23 cellular contexts compared by ENCODE assay signal in the genomic region with DNA sequence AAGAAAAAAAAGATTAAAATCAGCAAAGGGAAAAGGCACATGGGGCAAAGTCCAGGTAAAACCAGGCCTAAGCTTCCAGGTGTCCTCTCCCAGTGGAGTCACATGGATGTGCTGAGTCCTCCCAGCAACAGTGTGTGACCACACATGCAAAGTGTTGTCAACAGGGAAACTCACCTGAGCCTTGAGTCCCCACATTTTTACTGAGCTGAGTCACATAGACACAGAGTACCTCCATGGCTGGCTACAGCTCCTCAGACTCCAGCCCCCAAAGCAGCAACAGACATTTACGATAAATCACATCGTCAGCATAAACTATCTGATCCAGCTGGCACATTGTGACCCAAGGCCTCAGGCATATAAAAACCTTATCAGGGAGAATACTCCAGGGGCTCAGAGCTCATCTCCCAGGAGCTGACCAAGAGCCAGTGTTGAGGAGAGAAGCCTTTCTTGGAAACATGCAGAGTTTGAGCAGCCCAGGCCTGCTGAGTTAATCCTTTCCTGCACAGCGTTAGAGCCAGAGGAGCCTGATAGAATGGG. TPM values are rescaled to one million over a fixed set of nuclear protein-coding genes. Genes with fewer than 3 reads are reported as not detected.
DNase-seq lines count a peak whose midpoint lies in the region; ATAC-seq, FAIRE-seq and TF ChIP-seq lines count a peak whose summit lies in the region.
"Had no signal": no experiment of that assay in that cellular context is flagged by ENCODE, and none has a peak within 500 bp of the region (broad histone marks: within the 10 kb centered on the region; RNA-seq: fewer than 3 reads in every experiment).

No MANE protein-coding gene starts in this region.

- H3K27me3 ChIP-seq in hepatocyte (no peaks in the 10 kb centered on the region), osteoblast (ENCODE audit: insufficient read depth, low read length) (no peaks in the 10 kb centered on the region)
- H3K27me3 ChIP-seq: BLaER1, sigmoid colon, upper lobe of right lung had no signal

- no peak for TF ChIP-seq EP300 in A549 (IDR thresholded peaks at IDR 0.05)

- H3K4me3 ChIP-seq in A549: no peak overlapping the region
- no peak overlapping the region for H3K4me3 ChIP-seq in hepatocyte
- H3K4me3 ChIP-seq in osteoblast (ENCODE audit: insufficient read depth, low read length): no peak overlapping the region
- H3K4me3 ChIP-seq: BLaER1, GM12878, sigmoid colon, upper lobe of right lung had no signal

- H3K4me1 Mint-ChIP-seq in activated T-cell treated with anti-CD3 and anti-CD28 coated beads, Interleukin-2, amount 50 U/mL, for 24 hours (ENCODE audit: low read depth): peaks cover 19% of the 10 kb centered on the region
- no peaks in the 10 kb centered on the region for H3K4me1 Mint-ChIP-seq in effector memory CD8-positive, alpha-beta T cell (ENCODE audit: low read depth in 2 of 2)

- H3K36me3 Mint-ChIP-seq in activated T-cell treated with anti-CD3 and anti-CD28 coated beads, Interleukin-2, amount 50 U/mL, for 24 hours (ENCODE audit: low read depth): peaks cover 88% of the 10 kb centered on the region
- H3K36me3 Mint-ChIP-seq in effector memory CD8-positive, alpha-beta T cell (ENCODE audit: insufficient read depth): peaks cover 24% of the 10 kb centered on the region

- H2AFZ ChIP-seq in hepatocyte (no peak overlapping the region), osteoblast (ENCODE audit: low read length) (no peak overlapping the region)
- H2AFZ ChIP-seq: parathyroid adenoma had no signal

- H3K4me3 Mint-ChIP-seq in activated T-cell treated with anti-CD3 and anti-CD28 coated beads, Interleukin-2, amount 50 U/mL, for 24 hours: no peak overlapping the region
- H3K4me3 Mint-ChIP-seq in effector memory CD8-positive, alpha-beta T cell: no peak overlapping the region
- H3K4me3 Mint-ChIP-seq: activated naive CD8-positive, alpha-beta T cell treated with anti-CD3 and anti-CD28 coated beads, Interleukin-2, amount 10 ng/mL, durations not matched to agents 7 days and 5 days; naive thymus-derived CD8-positive, alpha-beta T cell had no signal

- H3K36me3 ChIP-seq in hepatocyte (replicated peaks; ENCODE audit: insufficient read depth, low read depth): no peaks in the 10 kb centered on the region
- peaks cover 27% of the 10 kb centered on the region for H3K36me3 ChIP-seq in osteoblast (ENCODE audit: insufficient read depth, low read length)

- H3K9me3 ChIP-seq in A549 (no peaks in the 10 kb centered on the region), hepatocyte (ENCODE audit: low read depth) (no peaks in the 10 kb centered on the region), osteoblast (ENCODE audit: low read depth, low read length) (no peaks in the 10 kb centered on the region)
- H3K9me3 ChIP-seq: sigmoid colon, upper lobe of right lung had no signal

- ATAC-seq in A549 (no peak), GM18505 (IDR thresholded peaks at IDR 0.05; ENCODE audit: unreplicated experiment) (no peak)
- no peak for ATAC-seq in effector memory CD8-positive, alpha-beta T cell (replicated peaks)
- ATAC-seq: GM12878; naive thymus-derived CD8-positive, alpha-beta T cell; upper lobe of right lung had no signal

- no peaks in the 10 kb centered on the region for H3K27me3 Mint-ChIP-seq in activated T-cell treated with anti-CD3 and anti-CD28 coated beads, Interleukin-2, amount 50 U/mL, for 24 hours
- H3K27me3 Mint-ChIP-seq in effector memory CD8-positive, alpha-beta T cell: no peaks in the 10 kb centered on the region
- H3K27me3 Mint-ChIP-seq: activated naive CD8-positive, alpha-beta T cell treated with anti-CD3 and anti-CD28 coated beads, Interleukin-2, amount 10 ng/mL, durations not matched to agents 7 days and 5 days; naive thymus-derived CD8-positive, alpha-beta T cell had no signal

- no peak overlapping the region for H3K4me2 ChIP-seq in A549
- H3K4me2 ChIP-seq in hepatocyte: peak overlapping the region; percentile 35
- H3K4me2 ChIP-seq in osteoblast (ENCODE audit: insufficient read depth, low read length): no peak overlapping the region
- H3K4me2 ChIP-seq: BLaER1 had no signal

- no peak for FAIRE-seq in A549 (lab: Jason Lieb, UNC)
- FAIRE-seq: GM12878, H54, HTR-8/SVneo had no signal

- no peaks in the 10 kb centered on the region for H3K9me3 Mint-ChIP-seq in activated T-cell treated with anti-CD3 and anti-CD28 coated beads, Interleukin-2, amount 50 U/mL, for 24 hours
- H3K9me3 Mint-ChIP-seq in effector memory CD8-positive, alpha-beta T cell: no peaks in the 10 kb centered on the region
- H3K9me3 Mint-ChIP-seq: activated naive CD8-positive, alpha-beta T cell treated with anti-CD3 and anti-CD28 coated beads, Interleukin-2, amount 10 ng/mL, durations not matched to agents 7 days and 5 days; naive thymus-derived CD8-positive, alpha-beta T cell had no signal

- peak overlapping the region in 1 of 2 experiments; percentile 1; a peak in 2 of 6 replicates for H3K27ac ChIP-seq in A549
- peak overlapping the region; percentile 90 for H3K27ac ChIP-seq in hepatocyte
- no peak overlapping the region for H3K27ac ChIP-seq in osteoblast (ENCODE audit: low read depth, low read length)
- H3K27ac ChIP-seq: BLaER1, epithelial cell of prostate, parathyroid adenoma, sigmoid colon, upper lobe of right lung had no signal

- H3K27ac Mint-ChIP-seq in activated T-cell treated with anti-CD3 and anti-CD28 coated beads, Interleukin-2, amount 50 U/mL, for 24 hours: no peak overlapping the region
- no peak overlapping the region for H3K27ac Mint-ChIP-seq in effector memory CD8-positive, alpha-beta T cell
- H3K27ac Mint-ChIP-seq: activated naive CD8-positive, alpha-beta T cell treated with anti-CD3 and anti-CD28 coated beads, Interleukin-2, amount 10 ng/mL, durations not matched to agents 7 days and 5 days; naive thymus-derived CD8-positive, alpha-beta T cell had no signal

- H3K9me2 ChIP-seq in hepatocyte (replicated peaks; ENCODE audit: insufficient read depth): no peaks in the 10 kb centered on the region

- TF ChIP-seq RAD21 in A549 (conservative IDR thresholded peaks at IDR 0.05 in 1 of 2, IDR thresholded peaks at IDR 0.05 in 1 of 2): no peak

- H3K79me2 ChIP-seq in hepatocyte (no peaks in the 10 kb centered on the region), osteoblast (ENCODE audit: insufficient read depth, low read length) (no peaks in the 10 kb centered on the region)
- H3K79me2 ChIP-seq: parathyroid adenoma had no signal

- TF ChIP-seq POLR2A in A549 (IDR thresholded peaks at IDR 0.05; ENCODE audit: low read length) (no peak), GM18505 (IDR thresholded peaks at IDR 0.05; ENCODE audit: borderline replicate concordance, extremely low read depth, insufficient read depth, insufficient read length) (no peak)

- peaks cover 29% of the 10 kb centered on the region for H3K4me1 ChIP-seq in A549
- H3K4me1 ChIP-seq in hepatocyte (ENCODE audit: insufficient read depth): peaks cover 23% of the 10 kb centered on the region
- peaks cover 11% of the 10 kb centered on the region for H3K4me1 ChIP-seq in osteoblast (ENCODE audit: insufficient read depth, low read length)
- H3K4me1 ChIP-seq: BLaER1, upper lobe of right lung had no signal

- no peaks in the 10 kb centered on the region for H4K20me1 ChIP-seq in hepatocyte (ENCODE audit: insufficient read depth, poor library complexity, severe bottlenecking)
- no peaks in the 10 kb centered on the region for H4K20me1 ChIP-seq in osteoblast (ENCODE audit: insufficient read depth, low read length)
- H4K20me1 ChIP-seq: BLaER1 had no signal

- POLR2A ChIA-PET in A549 (lab: Yijun Ruan, JAX): no interaction called here

- CTCF ChIA-PET in A549 (lab: Yijun Ruan, JAX): interaction anchor here (0.6 to 1.4 kb wide), 3 partner anchors 17 to 309 kb away, joined by 3 to 4 read pairs (median 3); no protein-coding TSS in a partner anchor

- WGBS in A549 (ENCODE audit: missing lambda C conversion rate): 87% methylated on average over 3 of the region's 3 CpGs
- WGBS in hepatocyte (ENCODE audit: low lambda C conversion rate, missing lambda C conversion rate): 42% methylated on average over 3 of the region's 3 CpGs

- TF ChIP-seq CTCF in A549 (IDR thresholded peaks at IDR 0.05): no peak
- no peak for TF ChIP-seq CTCF in hepatocyte (IDR thresholded peaks at IDR 0.05; ENCODE audit: poor library complexity)
- TF ChIP-seq CTCF in osteoblast (IDR thresholded peaks at IDR 0.05; ENCODE audit: extremely low read depth, low read depth, low read length): no peak

- DNase-seq in A549 (ENCODE audit: low read depth in 1 of 2, low spot score in 1 of 2): no peak
- peak; percentile 14 for DNase-seq in SK-N-DZ (ENCODE audit: low spot score)
- peak; percentile 74 for DNase-seq in hepatocyte (ENCODE audit: low spot score)
- peak; percentile 61 for DNase-seq in osteoblast (ENCODE audit: insufficient read length, low spot score, missing footprints)
- no peak for DNase-seq in activated T-cell treated with anti-CD3 and anti-CD28 coated beads, Interleukin-2, amount 50 U/mL, for 24 hours
- DNase-seq in effector memory CD8-positive, alpha-beta T cell: no peak
- DNase-seq in SIG-M5 (lab: John Stamatoyannopoulos, UW): no peak
- DNase-seq: ACHN; activated CD4-positive, alpha-beta T cell treated with anti-CD3 and anti-CD28 coated beads, Interleukin-2, amount 50 U/mL, for 1 hour; activated naive CD8-positive, alpha-beta T cell treated with anti-CD3 and anti-CD28 coated beads, Interleukin-2, amount 10 ng/mL, durations not matched to agents 7 days and 5 days; cerebellar nuclear complex; naive thymus-derived CD8-positive, alpha-beta T cell; NCI-H1694; NCI-H510A treated with DMSO at 0.1 percent for 48 hours; sigmoid colon; upper lobe of right lung had no signal

TF ChIP-seq in A549, 52 proteins besides CTCF, POLR2A, EP300 and RAD21:
- TF ChIP-seq MAFK (IDR thresholded peaks at IDR 0.05; ENCODE audit: partially characterized antibody) (peak; percentile 84), ZSCAN20 (CRISPR knock-in tag; IDR thresholded peaks at IDR 0.05) (no peak)
- TF ChIP-seq, protein P1, sequence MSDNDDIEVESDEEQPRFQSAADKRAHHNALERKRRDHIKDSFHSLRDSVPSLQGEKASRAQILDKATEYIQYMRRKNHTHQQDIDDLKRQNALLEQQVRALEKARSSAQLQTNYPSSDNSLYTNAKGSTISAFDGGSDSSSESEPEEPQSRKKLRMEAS (IDR thresholded peaks at IDR 0.05): no peak

RNA-seq across cellular contexts. Expression of a gene that starts 20.5 kb away (rescaled TPM):
- polyA plus RNA-seq in A549 (2011; rRNA removed) (15.1 and 20.8 TPM in 2 replicates), A549 (2017; fragmentation: RNase III; extraction: RNeasy Plus Mini Kit Qiagen cat#74134 plus additional on column Dnase treatment) (5.6 to 5.9 TPM (median 5.9 TPM) in 3 replicates), hepatocyte (11.3 and 19.3 TPM in 2 replicates)
- polyA plus RNA-seq in A549 (2012; cell fraction: cytosol; rRNA removed): 2.4 TPM in 2 replicates
- polyA plus RNA-seq in A549 (2012; cell fraction: nucleus; rRNA removed): 2.5 and 4.4 TPM in 2 replicates
- 13.9 and 21.4 TPM in 2 replicates for polyA minus RNA-seq in A549 (2011; rRNA and poly(A)+ RNA removed)
- 4.7 and 11.3 TPM in 2 replicates for polyA plus RNA-seq in SK-N-DZ (2014; cell fraction: cytosol; rRNA removed)
- polyA plus RNA-seq in SK-N-DZ (2014; cell fraction: nucleus; rRNA removed): 2.2 and 2.4 TPM in 2 replicates
- total RNA-seq in hepatocyte (10.4 and 14.5 TPM in 2 replicates), osteoblast (9.0 and 10.9 TPM in 2 replicates)

Comparison
In these comparisons a context has a peak if more than half of its experiments do, and no peak if none do; other contexts are left out.
1. DNase-seq: peak in SK-N-DZ (single experiment), hepatocyte (single experiment) and osteoblast (single experiment); none in A549 (0 of 2), activated T-cell treated with anti-CD3 and anti-CD28 coated beads, Interleukin-2, amount 50 U/mL, for 24 hours (single experiment), effector memory CD8-positive, alpha-beta T cell (0 of 3) and SIG-M5 (single experiment).